ENCODE assay signal across 9 cellular contexts in the genomic region with DNA sequence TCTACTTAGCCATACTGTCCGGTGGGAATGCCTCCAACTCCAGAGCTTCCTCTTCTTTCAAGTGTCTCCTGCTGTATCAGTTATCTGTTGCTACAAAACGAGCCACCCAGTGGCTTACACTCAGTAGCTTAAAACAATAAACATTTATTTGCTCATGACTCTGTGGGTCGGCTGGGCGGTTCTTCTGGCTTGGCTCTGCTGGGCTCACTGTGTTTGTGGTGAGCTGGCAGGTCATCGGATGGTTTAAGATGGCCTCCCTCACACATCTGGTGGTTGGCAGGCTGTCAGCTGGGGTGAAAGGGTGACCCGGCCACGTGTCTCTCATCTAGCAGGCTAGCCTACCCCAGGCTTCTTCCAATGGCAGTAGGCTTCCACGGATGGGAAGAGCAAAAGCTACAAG.
DNase-seq lines count a peak whose midpoint lies in the region; ATAC-seq and TF ChIP-seq lines count a peak whose summit lies in the region.
"Had no signal": no experiment of that assay in that cellular context is flagged by ENCODE, and none has a peak within 500 bp of the region (broad histone marks: within the 10 kb centered on the region; RNA-seq: fewer than 3 reads in every experiment).

No MANE protein-coding gene starts in this region.

- TF ChIP-seq CTCF in VCaP (conservative IDR thresholded peaks at IDR 0.05) (no peak), hepatocyte (IDR thresholded peaks at IDR 0.05; ENCODE audit: poor library complexity) (no peak), coronary artery (IDR thresholded peaks at IDR 0.05) (no peak), SK-N-SH (IDR thresholded peaks at IDR 0.05) (no peak)

- H3K9me3 Mint-ChIP-seq in stimulated activated effector memory CD8-positive, alpha-beta T cell treated with anti-CD3 and anti-CD28 coated beads, Interleukin-12 subunit alpha, Interleukin-12 subunit beta, amount 100 ng/mL, for 72 hours = no peaks in the 10 kb centered on the region

- H3K36me3 ChIP-seq in hepatocyte (replicated peaks; ENCODE audit: insufficient read depth, low read depth) (no peaks in the 10 kb centered on the region), SK-N-SH (replicated peaks in 1 of 2; ENCODE audit: control insufficient read depth in 1 of 2, insufficient read depth in 2 of 2, low read length in 1 of 2) (no peaks in the 10 kb centered on the region)
- H3K36me3 ChIP-seq: neutrophil had no signal

- CTCF ChIA-PET in SK-N-SH (lab: Yijun Ruan, JAX) = interaction anchor here (0.5 to 3.4 kb wide), 13 partner anchors 11 to 536 kb away, joined by 3 to 23 read pairs (median 3); partner anchors contain the start of gene SERTAD2

- peaks cover 6% of the 10 kb centered on the region for H3K4me1 Mint-ChIP-seq in stimulated activated effector memory CD8-positive, alpha-beta T cell treated with anti-CD3 and anti-CD28 coated beads, Interleukin-12 subunit alpha, Interleukin-12 subunit beta, amount 100 ng/mL, for 72 hours

- TF ChIP-seq EP300 in SK-N-SH (IDR thresholded peaks at IDR 0.05; ENCODE audit: borderline replicate concordance in 1 of 2, low read depth in 1 of 2, low read length in 1 of 2) = no peak

- H3K4me3 ChIP-seq in hepatocyte = no peak overlapping the region
- H3K4me3 ChIP-seq in coronary artery = no peak overlapping the region
- no peak overlapping the region for H3K4me3 ChIP-seq in SK-N-SH (ENCODE audit: low read depth in 2 of 2, low read length in 1 of 2)

- H3F3A ChIP-seq in SK-N-SH (replicated peaks; ENCODE audit: insufficient read depth) = peaks cover 1% of the 10 kb centered on the region

- H3K4me1 ChIP-seq in hepatocyte (ENCODE audit: insufficient read depth) (peaks cover 5% of the 10 kb centered on the region), SK-N-SH (ENCODE audit: control insufficient read depth in 1 of 2, insufficient read depth in 2 of 2, low read depth in 1 of 2, low read length in 1 of 2) (peaks cover 0 to 8% of the 10 kb centered on the region in 2 experiments; a peak in 1 of 4 replicates)

- H3K9me2 ChIP-seq in hepatocyte (replicated peaks; ENCODE audit: insufficient read depth) = no peaks in the 10 kb centered on the region
- H3K9me2 ChIP-seq in SK-N-SH = no peaks in the 10 kb centered on the region

- no peak overlapping the region for H3K9ac ChIP-seq in SK-N-SH

- H4K20me1 ChIP-seq in hepatocyte (ENCODE audit: insufficient read depth, poor library complexity, severe bottlenecking) (no peaks in the 10 kb centered on the region), SK-N-SH (ENCODE audit: insufficient read depth) (no peaks in the 10 kb centered on the region)

- H3K27ac ChIP-seq in VCaP = 0 out of 2 replicates have a peak overlapping the region, but pooled peaks have one; percentile 20
- no peak overlapping the region for H3K27ac ChIP-seq in hepatocyte
- no peak overlapping the region for H3K27ac ChIP-seq in coronary artery
- H3K27ac ChIP-seq in SK-N-SH (ENCODE audit: low read depth in 2 of 2, low read length in 1 of 2) = no peak overlapping the region
- H3K27ac ChIP-seq: neutrophil had no signal

- 51% methylated on average over 8 of the region's 8 CpGs for whole genome bisulfite sequencing in hepatocyte (ENCODE audit: low lambda C conversion rate, missing lambda C conversion rate)
- WGBS in SK-N-SH (ENCODE audit: low lambda C conversion rate) = 63% methylated on average over 8 of the region's 8 CpGs

- H3K9me3 ChIP-seq in hepatocyte (ENCODE audit: low read depth) (no peaks in the 10 kb centered on the region), SK-N-SH (no peaks in the 10 kb centered on the region)
- H3K9me3 ChIP-seq: neutrophil had no signal

- POLR2A ChIA-PET in SK-N-SH (lab: Yijun Ruan, JAX) = interaction anchor here (1.0 kb wide), 1 partner anchor 213 kb away, joined by 3 read pairs; the partner anchor contains the start of gene SERTAD2

- DNase-seq in DMS53 (lab: John Stamatoyannopoulos, UW) (peak; percentile 23), DMS53 treated with DMSO at 0.1 percent for 48 hours (lab: John Stamatoyannopoulos, UW; ENCODE audit: unreplicated experiment) (no peak), hepatocyte (ENCODE audit: low spot score) (peak; percentile 22), coronary artery (ENCODE audit: low spot score) (no peak), SK-N-SH (no peak)
- DNase-seq in stimulated activated effector memory CD8-positive, alpha-beta T cell treated with anti-CD3 and anti-CD28 coated beads, Interleukin-12 subunit alpha, Interleukin-12 subunit beta, amount 100 ng/mL, for 72 hours (ENCODE audit: low spot score in 2 of 2) = no peak

- ATAC-seq in stimulated activated effector memory CD8-positive, alpha-beta T cell treated with anti-CD3 and anti-CD28 coated beads, Interleukin-12 subunit alpha, Interleukin-12 subunit beta, amount 100 ng/mL, for 72 hours = no peak
- no peak for ATAC-seq in GM21390 (IDR thresholded peaks at IDR 0.05; ENCODE audit: unreplicated experiment)

- H3K36me3 Mint-ChIP-seq in stimulated activated effector memory CD8-positive, alpha-beta T cell treated with anti-CD3 and anti-CD28 coated beads, Interleukin-12 subunit alpha, Interleukin-12 subunit beta, amount 100 ng/mL, for 72 hours = no peaks in the 10 kb centered on the region

- peak overlapping the region; percentile 32 for H3K27ac Mint-ChIP-seq in stimulated activated effector memory CD8-positive, alpha-beta T cell treated with anti-CD3 and anti-CD28 coated beads, Interleukin-12 subunit alpha, Interleukin-12 subunit beta, amount 100 ng/mL, for 72 hours

- H3K4me3 Mint-ChIP-seq in stimulated activated effector memory CD8-positive, alpha-beta T cell treated with anti-CD3 and anti-CD28 coated beads, Interleukin-12 subunit alpha, Interleukin-12 subunit beta, amount 100 ng/mL, for 72 hours = peak overlapping the region; percentile 60

- H2AFZ ChIP-seq in hepatocyte (no peak overlapping the region), SK-N-SH (ENCODE audit: low read depth) (no peak overlapping the region)

- no peak for TF ChIP-seq RAD21 in SK-N-SH (IDR thresholded peaks at IDR 0.05; ENCODE audit: low read length)

- no peaks in the 10 kb centered on the region for H3K79me2 ChIP-seq in hepatocyte
- no peaks in the 10 kb centered on the region for H3K79me2 ChIP-seq in SK-N-SH (ENCODE audit: insufficient read depth)

- H3K27me3 ChIP-seq in hepatocyte = peaks cover 2% of the 10 kb centered on the region
- H3K27me3 ChIP-seq in SK-N-SH (ENCODE audit: insufficient read depth) = no peaks in the 10 kb centered on the region
- H3K27me3 ChIP-seq: neutrophil had no signal

- H3K4me2 ChIP-seq in hepatocyte (no peak overlapping the region), SK-N-SH (no peak overlapping the region)

TF ChIP-seq in SK-N-SH, 30 proteins besides CTCF, POLR2A, EP300 and RAD21 (continues in another document):
- TF ChIP-seq SIN3A (IDR thresholded peaks at IDR 0.05; ENCODE audit: borderline replicate concordance, low read depth, low read length) (no peak), USF1 (IDR thresholded peaks at IDR 0.05; ENCODE audit: borderline replicate concordance, low read depth) (no peak), RXRA (IDR thresholded peaks at IDR 0.05; ENCODE audit: borderline replicate concordance, low read depth) (no peak), GABPA (IDR thresholded peaks at IDR 0.05; ENCODE audit: low read depth) (no peak), RFX5 (IDR thresholded peaks at IDR 0.05; ENCODE audit: low read length) (no peak), NRF1 (IDR thresholded peaks at IDR 0.05; ENCODE audit: low read depth, low read length) (no peak), ZBTB33 (IDR thresholded peaks at IDR 0.05; ENCODE audit: borderline replicate concordance, low read depth) (no peak), FOXJ3 (CRISPR knock-in tag; IDR thresholded peaks at IDR 0.05) (no peak), RCOR1 (IDR thresholded peaks at IDR 0.05; ENCODE audit: low read length) (no peak), FOSL2 (IDR thresholded peaks at IDR 0.05; ENCODE audit: borderline replicate concordance, low read depth) (no peak), MEF2A (IDR thresholded peaks at IDR 0.05; ENCODE audit: borderline replicate concordance, low read depth) (no peak)
- TF ChIP-seq, protein P1, sequence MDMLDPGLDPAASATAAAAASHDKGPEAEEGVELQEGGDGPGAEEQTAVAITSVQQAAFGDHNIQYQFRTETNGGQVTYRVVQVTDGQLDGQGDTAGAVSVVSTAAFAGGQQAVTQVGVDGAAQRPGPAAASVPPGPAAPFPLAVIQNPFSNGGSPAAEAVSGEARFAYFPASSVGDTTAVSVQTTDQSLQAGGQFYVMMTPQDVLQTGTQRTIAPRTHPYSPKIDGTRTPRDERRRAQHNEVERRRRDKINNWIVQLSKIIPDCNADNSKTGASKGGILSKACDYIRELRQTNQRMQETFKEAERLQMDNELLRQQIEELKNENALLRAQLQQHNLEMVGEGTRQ (IDR thresholded peaks at IDR 0.05; ENCODE audit: borderline replicate concordance, low read depth, low read length) = no peak

Comparison
In these comparisons a context has a peak if more than half of its experiments do, and no peak if none do; other contexts are left out.
1. DNase-seq: peak in DMS53 (single experiment) and hepatocyte (single experiment); none in DMS53 treated with DMSO at 0.1 percent for 48 hours (single experiment), stimulated activated effector memory CD8-positive, alpha-beta T cell treated with anti-CD3 and anti-CD28 coated beads, Interleukin-12 subunit alpha, Interleukin-12 subunit beta, amount 100 ng/mL, for 72 hours (0 of 2), coronary artery (single experiment) and SK-N-SH (single experiment).